In the genomic region with DNA sequence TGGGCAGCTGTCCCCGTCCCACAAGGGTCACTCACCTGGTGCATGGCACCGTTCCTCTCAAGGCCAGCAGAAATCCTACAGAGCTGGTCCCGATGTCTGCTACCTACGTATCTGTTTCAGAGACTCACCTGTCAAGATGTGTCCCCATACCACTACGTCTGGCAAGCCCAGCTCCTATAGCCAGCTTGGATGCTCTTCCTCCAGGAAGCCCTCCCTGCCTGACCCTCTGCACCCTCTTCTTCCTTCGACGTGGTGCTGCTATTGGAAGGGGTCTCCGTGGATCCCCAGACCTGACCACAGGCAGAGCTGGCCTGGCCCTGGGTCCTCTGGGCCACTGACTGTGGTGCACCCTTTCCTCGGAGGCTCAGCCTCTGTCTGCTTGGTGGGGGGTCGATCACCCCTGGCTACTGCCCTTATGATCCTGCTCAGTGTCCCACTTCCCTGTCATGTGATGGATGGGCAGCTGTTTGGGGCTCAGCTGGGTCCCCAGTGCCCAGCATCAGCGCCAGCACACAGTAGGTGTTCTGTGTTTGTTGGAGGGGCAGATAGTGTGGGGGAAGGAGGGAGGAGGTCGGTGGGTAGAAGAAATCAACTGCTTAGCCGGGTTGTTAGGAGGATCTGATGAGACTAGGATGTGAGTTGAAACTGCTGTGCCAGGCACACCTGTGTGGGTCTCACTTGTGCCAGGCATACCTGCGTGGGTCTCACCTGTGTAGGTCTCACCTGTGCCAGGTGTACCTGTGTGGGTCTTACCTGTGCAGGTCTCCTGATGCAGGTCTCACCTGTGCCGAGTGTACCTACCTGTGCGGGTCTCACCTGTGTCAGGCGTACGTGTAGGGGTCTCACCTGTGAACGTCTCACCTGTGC, we compare ENCODE assay signal across 1 cellular context.
A peak's percentile ranks its signal among the peaks of the same experiment; 100 is the strongest.
TF ChIP-seq lines count a peak whose summit lies in the region.

No MANE protein-coding gene starts in this region.

TF ChIP-seq in GM12878, 131 proteins besides CTCF, POLR2A, EP300 and RAD21:
- 0 out of 2 replicates have a peak, but pooled peaks have one; percentile 46 for TF ChIP-seq ZNF217 (IDR thresholded peaks at IDR 0.05)
- TF ChIP-seq KLF5 (IDR thresholded peaks at IDR 0.05; ENCODE audit: partially characterized antibody): no peak
